ENCODE assay signal across 10 cellular contexts in the genomic region with DNA sequence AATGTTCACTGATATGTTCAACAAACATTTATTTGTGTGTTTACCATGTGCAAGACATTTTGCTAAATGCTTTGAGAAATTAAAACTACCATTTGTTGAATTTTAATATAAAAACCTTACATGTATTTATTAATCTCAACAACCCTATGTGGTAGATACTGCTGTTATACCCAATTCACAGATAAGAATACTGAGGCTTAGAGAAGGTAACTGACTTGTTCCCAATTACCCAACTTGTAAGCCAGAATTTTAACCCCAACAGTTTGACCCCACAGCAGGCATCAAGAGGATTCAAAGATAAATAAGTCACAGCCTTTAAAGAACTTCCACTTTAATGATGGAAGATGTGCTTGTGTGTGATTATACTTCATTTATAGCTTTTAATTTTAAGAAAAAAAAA. TPM values are rescaled to one million over a fixed set of nuclear protein-coding genes. Genes with fewer than 3 reads are reported as not detected.
"Had no signal": no experiment of that assay in that cellular context is flagged by ENCODE, and none has a peak within 500 bp of the region (broad histone marks: within the 10 kb centered on the region; RNA-seq: fewer than 3 reads in every experiment).

No MANE protein-coding gene starts in this region.

- H3K9me3 ChIP-seq: HAP-1 had no signal

- H3K27ac ChIP-seq: GM23248, HL-60, KMS-11 had no signal

- H3K4me3 ChIP-seq: GM23248, HAP-1 had no signal

- DNase-seq: GM23248, GOT3, H7, HFFc6, IMR-90, KBM-7 had no signal

- H2AFZ ChIP-seq: GM23248 had no signal

- H3K9ac ChIP-seq: GM23248, KMS-11 had no signal

- ATAC-seq: HCT116 had no signal

- H3K4me1 ChIP-seq: HAP-1 had no signal

- H3K4me2 ChIP-seq: KMS-11 had no signal

RNA-seq across cellular contexts. Expression of a gene that starts 52.6 kb away (rescaled TPM):
- total RNA-seq: GM23248 had no signal
- polyA plus RNA-seq: GM23248 had no signal
